Comparison of ENCODE assay signal across 9 cellular contexts in genomic region chr7:157000741-157001653, GRCh38. TPM values are rescaled to one million over a fixed set of nuclear protein-coding genes. Genes with fewer than 3 reads are reported as not detected.
DNase-seq lines count a peak whose midpoint lies in the region; TF ChIP-seq lines count a peak whose summit lies in the region.
"Had no signal": no experiment of that assay in that cellular context is flagged by ENCODE, and none has a peak within 500 bp of the region (broad histone marks: within the 10 kb centered on the region; RNA-seq: fewer than 3 reads in every experiment).

No MANE protein-coding gene starts in this region.

- TF ChIP-seq CTCF in colonic mucosa (IDR thresholded peaks at IDR 0.05), result no peak

- H3K4me2 ChIP-seq in neuronal stem cell (ENCODE audit: insufficient read depth, low read length, poor library complexity, severe bottlenecking), result peak overlapping the region; percentile 48

- no peak overlapping the region for H2BK5ac ChIP-seq in neuronal stem cell (ENCODE audit: low read length)

- H3K4me1 ChIP-seq in CD8-positive, alpha-beta memory T cell (ENCODE audit: insufficient read depth, low read length), result peaks cover 24% of the 10 kb centered on the region
- H3K4me1 ChIP-seq in colonic mucosa (peaks cover 15% of the 10 kb centered on the region), neuronal stem cell (ENCODE audit: control insufficient read depth in 2 of 2, insufficient read depth in 1 of 2, low read depth in 1 of 2, low read length in 2 of 2) (peaks cover 9 to 13% of the 10 kb centered on the region in 2 donors)

- no CpG with 5 or more reads among the region's 25 CpGs for WGBS in neuronal stem cell (ENCODE audit: extremely low coverage in 2 of 2, insufficient read length in 2 of 2, insufficient replicate concordance in 1 of 2), 2 donors

- H4K8ac ChIP-seq in neuronal stem cell (ENCODE audit: low read depth, low read length), result no peak overlapping the region

- H3K36me3 Mint-ChIP-seq in CD8-positive, alpha-beta memory T cell, result peaks cover 0 to 2% (median 0%) of the 10 kb centered on the region in 3 donors
- H3K36me3 Mint-ChIP-seq in IgD-negative memory B cell, result no peaks in the 10 kb centered on the region

- no peak overlapping the region for H3K27ac ChIP-seq in CD8-positive, alpha-beta memory T cell (ENCODE audit: low read depth, low read length)
- H3K27ac ChIP-seq in colonic mucosa (peak overlapping the region; percentile 70), neuronal stem cell (replicated peaks; ENCODE audit: low read length) (no peak overlapping the region)

- H3K4ac ChIP-seq in neuronal stem cell (ENCODE audit: low read length), result no peak overlapping the region

- H2BK120ac ChIP-seq in neuronal stem cell (ENCODE audit: low read depth, low read length), result no peak overlapping the region

- intact Hi-C loops in colonic mucosa (cut with DNase I), result no loop called here

- H3K4me3 ChIP-seq in CD8-positive, alpha-beta memory T cell (ENCODE audit: low read length), result no peak overlapping the region
- peak overlapping the region; percentile 53 for H3K4me3 ChIP-seq in colonic mucosa
- no peak overlapping the region for H3K4me3 ChIP-seq in neuronal stem cell (ENCODE audit: low read length in 2 of 2)

- H3K4me3 Mint-ChIP-seq in CD8-positive, alpha-beta memory T cell, result peak overlapping the region; percentile 62 to 90 (median 76)
- peak overlapping the region; percentile 54 to 79 (median 76) for H3K4me3 Mint-ChIP-seq in IgD-negative memory B cell

- no peak overlapping the region for H2BK12ac ChIP-seq in neuronal stem cell (ENCODE audit: low read length)

- H3K27me3 ChIP-seq in CD8-positive, alpha-beta memory T cell (ENCODE audit: insufficient read depth, low read length, poor library complexity, severe bottlenecking), result peaks cover 43% of the 10 kb centered on the region
- peaks cover 35% of the 10 kb centered on the region for H3K27me3 ChIP-seq in colonic mucosa
- H3K27me3 ChIP-seq in neuronal stem cell (ENCODE audit: control insufficient read depth in 3 of 3, insufficient read depth in 3 of 3, low read depth in 1 of 3, low read length in 3 of 3), result peaks cover 41 to 97% (median 76%) of the 10 kb centered on the region in 3 experiments

- H4K91ac ChIP-seq in neuronal stem cell (ENCODE audit: low read depth, low read length, poor library complexity), result no peak overlapping the region

- H2AK5ac ChIP-seq in neuronal stem cell (ENCODE audit: low read depth, low read length), result peak overlapping the region; percentile 10

- CTCF ChIA-PET in CD8-positive, alpha-beta memory T cell (lab: Charles Lee), result interaction anchor here (1.1 kb wide), 1 partner anchor 51 kb away, joined by 3 read pairs; no protein-coding TSS in a partner anchor

- peak overlapping the region in 1 of 8 donors; percentile 15 for H3K27ac Mint-ChIP-seq in CD8-positive, alpha-beta memory T cell
- peak overlapping the region; percentile 4 to 87 (median 14) for H3K27ac Mint-ChIP-seq in IgD-negative memory B cell

- no peaks in the 10 kb centered on the region for H3K9me3 ChIP-seq in CD8-positive, alpha-beta memory T cell (ENCODE audit: low read length)
- H3K9me3 ChIP-seq in colonic mucosa, result no peaks in the 10 kb centered on the region
- H3K9me3 ChIP-seq in neuronal stem cell (replicated peaks in 1 of 2; ENCODE audit: control insufficient read depth in 2 of 2, insufficient read depth in 1 of 2, low read depth in 1 of 2, low read length in 2 of 2), result no peaks in the 10 kb centered on the region

- no peak overlapping the region for H3K23ac ChIP-seq in neuronal stem cell (ENCODE audit: low read depth, low read length, poor library complexity)

- no peak for DNase-seq in CD8-positive, alpha-beta memory T cell
- peak; percentile 26 for DNase-seq in colonic mucosa
- DNase-seq in neuronal stem cell (ENCODE audit: low spot score), result no peak
- no peak for DNase-seq in glomerular visceral epithelial cell (ENCODE audit: extremely low spot score)
- DNase-seq in cerebellum (ENCODE audit: low spot score), result no peak
- DNase-seq in HK-2 (ENCODE audit: unreplicated experiment), result no peak
- DNase-seq in NCI-H2171 treated with DMSO at 0.1 percent for 48 hours (lab: John Stamatoyannopoulos, UW), result no peak

- no peaks in the 10 kb centered on the region for H3K79me1 ChIP-seq in neuronal stem cell (ENCODE audit: low read depth, low read length)

- H3K9ac ChIP-seq in colonic mucosa (ENCODE audit: low read depth in 2 of 2, low read length in 2 of 2) (peak overlapping the region in 1 of 2 donors; percentile 9), neuronal stem cell (ENCODE audit: low read depth, low read length, poor library complexity) (no peak overlapping the region)

- H3K36me3 ChIP-seq in CD8-positive, alpha-beta memory T cell (ENCODE audit: insufficient read depth, low read length), result no peaks in the 10 kb centered on the region
- H3K36me3 ChIP-seq in colonic mucosa (no peaks in the 10 kb centered on the region), neuronal stem cell (replicated peaks in 1 of 2; ENCODE audit: control insufficient read depth in 2 of 2, insufficient read depth in 2 of 2, low read length in 2 of 2) (no peaks in the 10 kb centered on the region)

- H3K4me1 Mint-ChIP-seq in CD8-positive, alpha-beta memory T cell, result peaks cover 27 to 43% (median 31%) of the 10 kb centered on the region in 3 donors
- peaks cover 14 to 19% (median 16%) of the 10 kb centered on the region in 3 donors for H3K4me1 Mint-ChIP-seq in IgD-negative memory B cell

- H3K9me3 Mint-ChIP-seq in CD8-positive, alpha-beta memory T cell, result no peaks in the 10 kb centered on the region
- peaks cover 0 to 4% (median 2%) of the 10 kb centered on the region in 3 donors for H3K9me3 Mint-ChIP-seq in IgD-negative memory B cell

- H3K27me3 Mint-ChIP-seq in CD8-positive, alpha-beta memory T cell, result peaks cover 64 to 82% of the 10 kb centered on the region in 2 donors
- peaks cover 55% of the 10 kb centered on the region for H3K27me3 Mint-ChIP-seq in IgD-negative memory B cell

- no peak overlapping the region for H2BK15ac ChIP-seq in neuronal stem cell (ENCODE audit: low read length)

- no peak overlapping the region for H3K14ac ChIP-seq in neuronal stem cell (ENCODE audit: low read length)

- POLR2A ChIA-PET in CD8-positive, alpha-beta memory T cell (lab: Charles Lee), result no interaction called here

- no peak overlapping the region for H2AFZ ChIP-seq in neuronal stem cell (ENCODE audit: low read length)

- no peak overlapping the region for H3K18ac ChIP-seq in neuronal stem cell (ENCODE audit: low read length)

RNA-seq across cellular contexts. Expression of gene MNX1, which starts 9.5 kb away (rescaled TPM):
- not detected for total RNA-seq in CD8-positive, alpha-beta memory T cell
- polyA plus RNA-seq in CD8-positive, alpha-beta memory T cell, result not detected
- not detected for polyA plus RNA-seq in IgD-negative memory B cell
- total RNA-seq in colonic mucosa (10 to 100 TPM; 14.5 to 27.4 TPM), cerebellum (not detected)
- polyA plus RNA-seq in neuronal stem cell (2013, experiment 1 of 2), result not detected
- polyA plus RNA-seq in neuronal stem cell (2013, experiment 2 of 2), result 0.04 TPM
- total RNA-seq: pulmonary artery endothelial cell had no signal

RNA-seq across cellular contexts. Expression of gene NOM1, which starts 51.5 kb away (rescaled TPM):
- total RNA-seq in CD8-positive, alpha-beta memory T cell, result 10 to 100 TPM; 34.2 to 34.3 TPM
- 9.8 TPM for polyA plus RNA-seq in CD8-positive, alpha-beta memory T cell
- polyA plus RNA-seq in IgD-negative memory B cell, result 9.4 TPM
- total RNA-seq in colonic mucosa (10 to 100 TPM; 12.7 to 21.4 TPM), cerebellum (32.4 TPM)
- polyA plus RNA-seq in neuronal stem cell (2013, experiment 1 of 2), result 7.5 TPM
- polyA plus RNA-seq in neuronal stem cell (2013, experiment 2 of 2), result 7.7 TPM

Comparison
In these comparisons a context has a peak if more than half of its experiments do, and no peak if none do; other contexts are left out.
1. RNA of gene MNX1, which starts 9.5 kb away (total RNA-seq): 14.5 to 27.4 TPM in colonic mucosa; not detected in CD8-positive, alpha-beta memory T cell and not detected in cerebellum (single experiment); every median in the first group is over 10 times any median in the second.